8 cellular contexts compared by ENCODE assay signal in the genomic region with DNA sequence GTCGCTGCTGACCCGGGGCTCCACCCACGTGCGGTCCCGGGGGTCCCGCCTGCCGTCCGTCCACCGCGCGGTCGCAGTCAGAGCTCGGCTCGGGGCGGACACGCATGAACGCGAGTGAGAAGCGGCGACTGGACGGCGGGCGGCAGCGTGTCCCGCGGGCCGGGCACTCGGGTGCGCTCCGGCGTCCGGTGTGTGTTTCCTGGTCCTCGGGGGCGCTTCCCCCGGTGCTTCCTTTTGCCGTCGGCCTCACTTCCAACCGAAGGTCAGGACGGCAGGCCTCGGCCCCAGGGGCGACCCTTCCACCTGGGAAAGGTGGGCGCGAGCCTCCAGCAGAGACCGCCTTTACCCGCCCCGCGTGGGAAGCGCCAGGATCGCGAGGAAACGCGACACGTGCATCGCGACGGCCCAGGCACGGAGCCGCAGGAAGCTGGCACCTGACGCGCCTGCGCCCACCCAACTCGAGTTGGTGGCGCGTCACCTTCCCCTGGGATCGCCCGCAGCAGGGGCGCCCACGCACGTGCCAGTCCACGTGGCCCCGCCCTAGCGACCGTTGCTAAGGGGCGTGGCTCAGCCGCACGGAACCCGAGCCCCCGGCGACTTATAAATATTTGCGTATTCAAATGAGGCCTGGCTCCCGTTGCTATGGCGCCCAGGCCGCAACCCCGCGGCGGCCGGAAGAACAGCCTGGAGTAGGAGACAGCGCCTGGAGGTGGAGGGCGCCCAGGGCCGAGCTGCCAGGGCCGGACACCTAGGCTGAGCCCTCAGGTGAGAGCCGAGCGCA. TPM values are rescaled to one million over a fixed set of nuclear protein-coding genes. Genes with fewer than 3 reads are reported as not detected.
DNase-seq lines count a peak whose midpoint lies in the region; ATAC-seq and TF ChIP-seq lines count a peak whose summit lies in the region.

A gene with protein sequence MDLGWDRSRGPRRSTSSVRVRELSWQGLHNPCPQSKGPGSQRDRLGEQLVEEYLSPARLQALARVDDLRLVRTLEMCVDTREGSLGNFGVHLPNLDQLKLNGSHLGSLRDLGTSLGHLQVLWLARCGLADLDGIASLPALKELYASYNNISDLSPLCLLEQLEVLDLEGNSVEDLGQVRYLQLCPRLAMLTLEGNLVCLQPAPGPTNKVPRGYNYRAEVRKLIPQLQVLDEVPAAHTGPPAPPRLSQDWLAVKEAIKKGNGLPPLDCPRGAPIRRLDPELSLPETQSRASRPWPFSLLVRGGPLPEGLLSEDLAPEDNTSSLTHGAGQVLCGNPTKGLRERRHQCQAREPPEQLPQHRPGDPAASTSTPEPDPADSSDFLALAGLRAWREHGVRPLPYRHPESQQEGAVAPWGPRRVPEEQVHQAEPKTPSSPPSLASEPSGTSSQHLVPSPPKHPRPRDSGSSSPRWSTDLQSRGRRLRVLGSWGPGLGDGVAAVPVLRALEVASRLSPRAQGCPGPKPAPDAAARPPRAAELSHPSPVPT (plus strand): TSS at position 687 of the 781 bp plus-strand sequence. CDS start 3,158 bp downstream, outside the sequence.

- H3K4me1 ChIP-seq in prostate gland (replicated peaks) (peaks cover 23% of the 10 kb centered on the region), uterus (peaks cover 0 to 9% of the 10 kb centered on the region in 2 donors)

- H3K9me3 ChIP-seq in KOPT-K1 (ENCODE audit: insufficient read depth, low read length, poor library complexity, severe bottlenecking) (no peaks in the 10 kb centered on the region), prostate gland (no peaks in the 10 kb centered on the region), uterus (no peaks in the 10 kb centered on the region)

- H3K27ac Mint-ChIP-seq in activated naive CD4-positive, alpha-beta T cell treated with anti-CD3 and anti-CD28 coated beads, Interleukin-2, amount 10 ng/mL, durations not matched to agents 7 days and 5 days, result peak within 1 kb of the TSS; percentile 94

- peak in 1 of 4 experiments; percentile 27 for TF ChIP-seq CTCF in prostate gland (IDR thresholded peaks at IDR 0.05)
- TF ChIP-seq CTCF in uterus (IDR thresholded peaks at IDR 0.05), result no peak

- H3K4me1 Mint-ChIP-seq in activated naive CD4-positive, alpha-beta T cell treated with anti-CD3 and anti-CD28 coated beads, Interleukin-2, amount 10 ng/mL, durations not matched to agents 7 days and 5 days, result peaks cover 25% of the 10 kb centered on the region

- peaks cover 4% of the 10 kb centered on the region for H3K36me3 Mint-ChIP-seq in activated naive CD4-positive, alpha-beta T cell treated with anti-CD3 and anti-CD28 coated beads, Interleukin-2, amount 10 ng/mL, durations not matched to agents 7 days and 5 days

- 4% methylated on average over 90 of the region's 93 CpGs for WGBS in prostate gland

- intact Hi-C loops in Right ventricle myocardium inferior (cut with DNase I) (no loop called here), prostate gland (cut with DNase I) (no loop called here), uterus (cut with DNase I; ENCODE audit: low total_unique reads) (no loop called here)

- DNase-seq in DMS153 (lab: John Stamatoyannopoulos, UW) (peak; percentile 93), SIG-M5 treated with dmso at 0.1 percent for 504 hours (lab: John Stamatoyannopoulos, UW; ENCODE audit: unreplicated experiment) (peak; percentile 77), Right ventricle myocardium inferior (ENCODE audit: missing footprints) (peak; percentile 92), prostate gland (ENCODE audit: low spot score) (peak; percentile 89), uterus (peak; percentile 60 to 70)
- DNase-seq in activated naive CD4-positive, alpha-beta T cell treated with anti-CD3 and anti-CD28 coated beads, Interleukin-2, amount 10 ng/mL, durations not matched to agents 7 days and 5 days, result peak; percentile 91

- H3K4me3 ChIP-seq in prostate gland, result peak within 1 kb of the TSS; percentile 22 to 81
- H3K4me3 ChIP-seq in uterus, result peak within 1 kb of the TSS in 1 of 2 donors; percentile 14

- H3K27ac ChIP-seq in KOPT-K1 (ENCODE audit: low read depth, low read length, poor library complexity, severe bottlenecking), result peak within 1 kb of the TSS; percentile 17
- H3K27ac ChIP-seq in prostate gland, result peak within 1 kb of the TSS; percentile 80 to 83
- no peak within 1 kb of the TSS for H3K27ac ChIP-seq in uterus

- no peaks in the 10 kb centered on the region for H3K9me3 Mint-ChIP-seq in activated naive CD4-positive, alpha-beta T cell treated with anti-CD3 and anti-CD28 coated beads, Interleukin-2, amount 10 ng/mL, durations not matched to agents 7 days and 5 days

- H3K27me3 Mint-ChIP-seq in activated naive CD4-positive, alpha-beta T cell treated with anti-CD3 and anti-CD28 coated beads, Interleukin-2, amount 10 ng/mL, durations not matched to agents 7 days and 5 days, result peaks cover 29% of the 10 kb centered on the region

- H3K4me3 Mint-ChIP-seq in activated naive CD4-positive, alpha-beta T cell treated with anti-CD3 and anti-CD28 coated beads, Interleukin-2, amount 10 ng/mL, durations not matched to agents 7 days and 5 days, result peak within 1 kb of the TSS; percentile 86

- peaks cover 20% of the 10 kb centered on the region for H3K36me3 ChIP-seq in KOPT-K1 (ENCODE audit: insufficient read depth, low read length)
- peaks cover 4 to 14% of the 10 kb centered on the region in 2 donors for H3K36me3 ChIP-seq in prostate gland
- H3K36me3 ChIP-seq in uterus, result no peaks in the 10 kb centered on the region

- ATAC-seq in GM21526 (IDR thresholded peaks at IDR 0.05; ENCODE audit: low FRiP score, unreplicated experiment) (peak; percentile 48), Right ventricle myocardium inferior (peak; percentile 15)

- no peaks in the 10 kb centered on the region for H3K27me3 ChIP-seq in prostate gland (replicated peaks; ENCODE audit: insufficient read depth)
- peaks cover 0 to 9% of the 10 kb centered on the region in 2 donors for H3K27me3 ChIP-seq in uterus

- TF ChIP-seq POLR2A in prostate gland (IDR thresholded peaks at IDR 0.05) (peak; percentile 37), uterus (IDR thresholded peaks at IDR 0.05) (no peak)

- CTCF ChIA-PET in activated naive CD4-positive, alpha-beta T cell treated with anti-CD3 and anti-CD28 coated beads, Interleukin-2, amount 10 ng/mL, durations not matched to agents 7 days and 5 days (lab: Charles Lee), result interaction anchor here (1.7 kb wide), 1 partner anchor 17 kb away, joined by 4 read pairs; no protein-coding TSS in a partner anchor

RNA-seq across cellular contexts. Expression of the gene that starts here (rescaled TPM):
- 0.16 TPM for total RNA-seq in Right ventricle myocardium inferior
- 1 to 10 TPM; 1.9 to 9.1 TPM for total RNA-seq in prostate gland
- total RNA-seq in uterus, result 1 to 10 TPM in 2 of 4 donors, not detected in 2; 1.7 to 1.9 TPM

Comparison
In these comparisons a context has a peak if more than half of its experiments do, and no peak if none do; other contexts are left out.
1. Peak in DNase-seq and ATAC-seq in Right ventricle myocardium inferior; RNA of the gene not detected or under 1 TPM.
2. H3K27ac ChIP-seq: peak in KOPT-K1 (single experiment) and prostate gland (2 of 2); none in uterus (0 of 2).
3. Peak in every context shown above with its lines, with median percentiles within 50 percentile points of each other: DNase-seq.